Comparison of ENCODE assay signal across 24 cellular contexts in genomic region chr7:76193881-76194280, GRCh38. TPM values are rescaled to one million over a fixed set of nuclear protein-coding genes. Genes with fewer than 3 reads are reported as not detected.
DNase-seq lines count a peak whose midpoint lies in the region; ATAC-seq and TF ChIP-seq lines count a peak whose summit lies in the region.
"Had no signal": no experiment of that assay in that cellular context is flagged by ENCODE, and none has a peak within 500 bp of the region (broad histone marks: within the 10 kb centered on the region; RNA-seq: fewer than 3 reads in every experiment).

No MANE protein-coding gene starts in this region.

- WGBS in mesodermal cell (ENCODE audit: insufficient coverage in 2 of 2), 2 experiments = 86 to 100% methylated on average over 1 to 2 of the region's 5 CpGs
- WGBS in aorta, 2 donors = 16 to 19% methylated on average over 5 of the region's 5 CpGs

- H3K9me3 ChIP-seq in mesodermal cell (ENCODE audit: control insufficient read depth, low read length) (peaks cover 4% of the 10 kb centered on the region), aorta (ENCODE audit: control insufficient read depth, low read length) (peaks cover 3% of the 10 kb centered on the region)
- H3K9me3 ChIP-seq: SJSA1 had no signal

- intact Hi-C loops in sciatic nerve (cut with DNase I) (no loop called here), aorta (cut with DNase I) (no loop called here)

- H3K9me3 Mint-ChIP-seq in WTC11 = peaks cover 5% of the 10 kb centered on the region

- no peaks in the 10 kb centered on the region for H3K27me3 ChIP-seq in aorta (ENCODE audit: control insufficient read depth in 1 of 2, insufficient read depth in 2 of 2, low read length in 1 of 2)
- H3K27me3 ChIP-seq: BLaER1, SJSA1 had no signal

- H3K36me3 ChIP-seq in mesodermal cell (ENCODE audit: control insufficient read depth, insufficient read depth, low read length) (no peaks in the 10 kb centered on the region), aorta (ENCODE audit: control insufficient read depth in 1 of 2, insufficient read depth in 2 of 2, low read length in 1 of 2) (no peaks in the 10 kb centered on the region)
- H3K36me3 ChIP-seq: BLaER1, SJSA1 had no signal

- ATAC-seq in WTC11 (no peak), sciatic nerve (no peak), aorta (ENCODE audit: low FRiP score) (no peak)

- DNase-seq in NCI-H82 (lab: John Stamatoyannopoulos, UW) = peak; percentile 35
- no peak for DNase-seq in NCI-H82 treated with DMSO at 0.1 percent for 48 hours (lab: John Stamatoyannopoulos, UW; ENCODE audit: unreplicated experiment)
- no peak for DNase-seq in WTC11 (ENCODE audit: low spot score)
- DNase-seq in AG08395 (ENCODE audit: low spot score) = no peak
- DNase-seq in sciatic nerve (ENCODE audit: low spot score) = no peak
- DNase-seq in aorta = no peak
- DNase-seq: 8988T; ACHN; CD4-positive, CD25-positive, alpha-beta regulatory T cell; DMS153; DND-41; KBM-7; MV-4-11; NCI-H1105; NCI-H146; NCI-H1930; NCI-H345; NCI-H510A treated with DMSO at 0.1 percent for 48 hours; NCI-H774; Right ventricle myocardium superior; RPMI8226 had no signal

- H3K36me3 Mint-ChIP-seq in WTC11 = peaks cover 4% of the 10 kb centered on the region
- H3K36me3 Mint-ChIP-seq: CD4-positive, CD25-positive, alpha-beta regulatory T cell had no signal

- POLR2A ChIA-PET in WTC11 (lab: Charles Lee) = interaction anchor here (0.6 to 1.7 kb wide), 3 partner anchors 27 to 70 kb away, joined by 5 to 10 read pairs (median 7); no protein-coding TSS in a partner anchor

- TF ChIP-seq CTCF in WTC11 (IDR thresholded peaks at IDR 0.05) = no peak

- H3K4me1 ChIP-seq in mesodermal cell (ENCODE audit: control insufficient read depth, insufficient read depth, low read length, poor library complexity, severe bottlenecking) (no peaks in the 10 kb centered on the region), aorta (ENCODE audit: control insufficient read depth in 1 of 2, insufficient read depth in 2 of 2, low read length in 2 of 2) (no peaks in the 10 kb centered on the region)
- H3K4me1 ChIP-seq: BLaER1, SJSA1 had no signal

- H3K4me3 ChIP-seq in mesodermal cell (ENCODE audit: extremely low read depth, insufficient read depth, low read length, poor library complexity, severe bottlenecking) (no peak overlapping the region), aorta (ENCODE audit: low read length in 2 of 2) (no peak overlapping the region)
- H3K4me3 ChIP-seq: BLaER1, SJSA1 had no signal

- peaks cover 33% of the 10 kb centered on the region for H3K4me1 Mint-ChIP-seq in WTC11
- H3K4me1 Mint-ChIP-seq: CD4-positive, CD25-positive, alpha-beta regulatory T cell had no signal

- CTCF ChIA-PET in WTC11 (lab: Charles Lee) = interaction anchor here (0.6 to 2.6 kb wide), 3 partner anchors 9 to 208 kb away, joined by 3 to 6 read pairs (median 3); no protein-coding TSS in a partner anchor

- no peaks in the 10 kb centered on the region; the same call in 1 of the 2 replicates for H3K27me3 Mint-ChIP-seq in WTC11 (ENCODE audit: low read depth)

- H3K4me3 Mint-ChIP-seq in WTC11 = no peak overlapping the region
- H3K4me3 Mint-ChIP-seq: CD4-positive, CD25-positive, alpha-beta regulatory T cell had no signal

- H3K27ac ChIP-seq in mesodermal cell (ENCODE audit: low read depth, low read length, severe bottlenecking) (peak overlapping the region; percentile 41), aorta (ENCODE audit: low read depth in 1 of 2, low read length in 2 of 2) (no peak overlapping the region)
- H3K27ac ChIP-seq: BLaER1, SJSA1 had no signal

- peak overlapping the region; percentile 14; the same call in 1 of the 2 replicates for H3K27ac Mint-ChIP-seq in WTC11
- H3K27ac Mint-ChIP-seq: CD4-positive, CD25-positive, alpha-beta regulatory T cell had no signal

TF ChIP-seq in WTC11, 78 proteins besides CTCF, POLR2A, EP300 and RAD21 (continues in another document):
- TF ChIP-seq FOXK1 (CRISPR knock-in tag; IDR thresholded peaks at IDR 0.05) = no peak
- TF ChIP-seq GABPB1 (CRISPR knock-in tag; IDR thresholded peaks at IDR 0.05) = no peak
- TF ChIP-seq, protein P1, sequence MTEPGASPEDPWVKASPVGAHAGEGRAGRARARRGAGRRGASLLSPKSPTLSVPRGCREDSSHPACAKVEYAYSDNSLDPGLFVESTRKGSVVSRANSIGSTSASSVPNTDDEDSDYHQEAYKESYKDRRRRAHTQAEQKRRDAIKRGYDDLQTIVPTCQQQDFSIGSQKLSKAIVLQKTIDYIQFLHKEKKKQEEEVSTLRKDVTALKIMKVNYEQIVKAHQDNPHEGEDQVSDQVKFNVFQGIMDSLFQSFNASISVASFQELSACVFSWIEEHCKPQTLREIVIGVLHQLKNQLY (CRISPR knock-in tag; IDR thresholded peaks at IDR 0.05) = no peak
- TF ChIP-seq ATF1 (CRISPR knock-in tag; IDR thresholded peaks at IDR 0.05) = no peak
- TF ChIP-seq, protein P2, sequence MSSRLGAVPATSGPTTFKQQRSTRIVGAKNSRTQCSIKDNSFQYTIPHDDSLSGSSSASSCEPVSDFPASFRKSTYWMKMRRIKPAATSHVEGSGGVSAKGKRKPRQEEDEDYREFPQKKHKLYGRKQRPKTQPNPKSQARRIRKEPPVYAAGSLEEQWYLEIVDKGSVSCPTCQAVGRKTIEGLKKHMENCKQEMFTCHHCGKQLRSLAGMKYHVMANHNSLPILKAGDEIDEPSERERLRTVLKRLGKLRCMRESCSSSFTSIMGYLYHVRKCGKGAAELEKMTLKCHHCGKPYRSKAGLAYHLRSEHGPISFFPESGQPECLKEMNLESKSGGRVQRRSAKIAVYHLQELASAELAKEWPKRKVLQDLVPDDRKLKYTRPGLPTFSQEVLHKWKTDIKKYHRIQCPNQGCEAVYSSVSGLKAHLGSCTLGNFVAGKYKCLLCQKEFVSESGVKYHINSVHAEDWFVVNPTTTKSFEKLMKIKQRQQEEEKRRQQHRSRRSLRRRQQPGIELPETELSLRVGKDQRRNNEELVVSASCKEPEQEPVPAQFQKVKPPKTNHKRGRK (CRISPR knock-in tag; IDR thresholded peaks at IDR 0.05; ENCODE audit: borderline replicate concordance) = no peak
- TF ChIP-seq ELF4 (CRISPR knock-in tag; IDR thresholded peaks at IDR 0.05; ENCODE audit: low read depth) = no peak
- TF ChIP-seq, protein P3, sequence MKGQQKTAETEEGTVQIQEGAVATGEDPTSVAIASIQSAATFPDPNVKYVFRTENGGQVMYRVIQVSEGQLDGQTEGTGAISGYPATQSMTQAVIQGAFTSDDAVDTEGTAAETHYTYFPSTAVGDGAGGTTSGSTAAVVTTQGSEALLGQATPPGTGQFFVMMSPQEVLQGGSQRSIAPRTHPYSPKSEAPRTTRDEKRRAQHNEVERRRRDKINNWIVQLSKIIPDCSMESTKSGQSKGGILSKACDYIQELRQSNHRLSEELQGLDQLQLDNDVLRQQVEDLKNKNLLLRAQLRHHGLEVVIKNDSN (CRISPR knock-in tag; IDR thresholded peaks at IDR 0.05) = no peak
- TF ChIP-seq E2F4 (CRISPR knock-in tag; IDR thresholded peaks at IDR 0.05; ENCODE audit: borderline replicate concordance, low read depth) = no peak
- TF ChIP-seq SMAD3 (CRISPR knock-in tag; IDR thresholded peaks at IDR 0.05; ENCODE audit: borderline replicate concordance) = no peak
- TF ChIP-seq, protein P4, sequence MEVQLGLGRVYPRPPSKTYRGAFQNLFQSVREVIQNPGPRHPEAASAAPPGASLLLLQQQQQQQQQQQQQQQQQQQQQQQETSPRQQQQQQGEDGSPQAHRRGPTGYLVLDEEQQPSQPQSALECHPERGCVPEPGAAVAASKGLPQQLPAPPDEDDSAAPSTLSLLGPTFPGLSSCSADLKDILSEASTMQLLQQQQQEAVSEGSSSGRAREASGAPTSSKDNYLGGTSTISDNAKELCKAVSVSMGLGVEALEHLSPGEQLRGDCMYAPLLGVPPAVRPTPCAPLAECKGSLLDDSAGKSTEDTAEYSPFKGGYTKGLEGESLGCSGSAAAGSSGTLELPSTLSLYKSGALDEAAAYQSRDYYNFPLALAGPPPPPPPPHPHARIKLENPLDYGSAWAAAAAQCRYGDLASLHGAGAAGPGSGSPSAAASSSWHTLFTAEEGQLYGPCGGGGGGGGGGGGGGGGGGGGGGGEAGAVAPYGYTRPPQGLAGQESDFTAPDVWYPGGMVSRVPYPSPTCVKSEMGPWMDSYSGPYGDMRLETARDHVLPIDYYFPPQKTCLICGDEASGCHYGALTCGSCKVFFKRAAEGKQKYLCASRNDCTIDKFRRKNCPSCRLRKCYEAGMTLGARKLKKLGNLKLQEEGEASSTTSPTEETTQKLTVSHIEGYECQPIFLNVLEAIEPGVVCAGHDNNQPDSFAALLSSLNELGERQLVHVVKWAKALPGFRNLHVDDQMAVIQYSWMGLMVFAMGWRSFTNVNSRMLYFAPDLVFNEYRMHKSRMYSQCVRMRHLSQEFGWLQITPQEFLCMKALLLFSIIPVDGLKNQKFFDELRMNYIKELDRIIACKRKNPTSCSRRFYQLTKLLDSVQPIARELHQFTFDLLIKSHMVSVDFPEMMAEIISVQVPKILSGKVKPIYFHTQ (CRISPR knock-in tag; IDR thresholded peaks at IDR 0.05) = no peak
- no peak for TF ChIP-seq CREM (CRISPR knock-in tag; IDR thresholded peaks at IDR 0.05)
- no peak for TF ChIP-seq SP1 (CRISPR knock-in tag; conservative IDR thresholded peaks at IDR 0.05)

RNA-seq across cellular contexts. Expression of gene SRRM3, which starts 7.8 kb away (rescaled TPM):
- 17.7 to 24.6 TPM (median 20.7 TPM) in 3 replicates for total RNA-seq in WTC11 (2021)
- 7.6 TPM for polyA plus RNA-seq in mesodermal cell (2013, experiment 1 of 2)
- polyA plus RNA-seq in mesodermal cell (2013, experiment 2 of 2) = 5.4 TPM
- total RNA-seq in sciatic nerve = 2.9 TPM
- total RNA-seq in aorta = 1 to 10 TPM; 3.0 to 5.9 TPM
- polyA plus RNA-seq in aorta = 1 to 10 TPM; 3.8 to 7.4 TPM
- total RNA-seq: CD4-positive, CD25-positive, alpha-beta regulatory T cell had no signal
- polyA plus RNA-seq: CD4-positive, CD25-positive, alpha-beta regulatory T cell had no signal
